Comparison of ENCODE assay signal across 29 cellular contexts in the genomic region with DNA sequence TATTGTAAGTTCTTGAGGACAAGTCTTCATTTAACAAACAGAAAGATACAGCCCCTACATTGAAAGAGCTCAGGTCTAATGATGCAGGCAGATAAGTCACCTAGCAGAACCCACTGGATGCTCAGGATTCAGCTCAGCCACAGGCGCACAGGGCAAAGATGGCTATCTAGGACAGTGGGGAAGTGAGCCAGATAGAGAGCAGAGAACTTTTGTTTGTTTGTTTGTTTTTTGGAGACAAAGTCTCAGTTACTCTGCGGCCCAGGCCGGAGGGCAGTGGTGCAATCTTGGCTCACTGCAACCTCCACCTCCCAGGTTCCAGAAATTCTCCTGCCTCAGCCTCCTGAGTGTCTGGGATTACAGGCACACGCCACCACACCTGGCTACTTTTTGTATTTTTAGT.
"Had no signal": no experiment of that assay in that cellular context is flagged by ENCODE, and none has a peak within 500 bp of the region (broad histone marks: within the 10 kb centered on the region; RNA-seq: fewer than 3 reads in every experiment).

No MANE protein-coding gene starts in this region.

- H3K4me3 ChIP-seq: pancreas, psoas muscle, skin epidermis, smooth muscle cell, spleen, stomach, thoracic aorta, thyroid gland, tibial nerve, upper lobe of right lung, uterus had no signal

- H3K27me3 ChIP-seq: neutrophil, pancreas, spleen, stomach, thyroid gland, tibial nerve, upper lobe of right lung, uterus had no signal

- H3K27me3 Mint-ChIP-seq: naive B cell; naive thymus-derived CD8-positive, alpha-beta T cell; natural killer cell treated with Interleukin-12 subunit alpha and Interleukin-12 subunit beta and Interleukin-15 and Interleukin-18, amount 100 ng/mL, for 72 hours; progenitor cell of endocrine pancreas; stimulated activated naive B cell treated with anti-CD40 and anti-IgM and Interleukin-4, amounts not matched to agents 10 μg/mL and 1 μg/mL and 100 μg/mL, for 72 hours; stimulated activated naive CD8-positive, alpha-beta T cell treated with anti-CD3 and anti-CD28 coated beads, Interleukin-15, Interleukin-2, amounts not matched to agents 100 ng/mL and 50 ng/mL, for 24 hours; type B pancreatic cell had no signal

- H3K36me3 ChIP-seq: uterus had no signal

- H3K27ac ChIP-seq: neutrophil, pancreas, psoas muscle, skin epidermis, spleen, stomach, thoracic aorta, thyroid gland, tibial nerve, upper lobe of right lung, uterus had no signal

- H3K4me3 Mint-ChIP-seq: naive B cell; naive thymus-derived CD8-positive, alpha-beta T cell; natural killer cell treated with Interleukin-12 subunit alpha and Interleukin-12 subunit beta and Interleukin-15 and Interleukin-18, amount 100 ng/mL, for 72 hours; nephron progenitor cell; neural crest cell; stimulated activated effector memory CD8-positive, alpha-beta T cell treated with anti-CD3 and anti-CD28 coated beads, Interleukin-12 subunit alpha, Interleukin-12 subunit beta, amount 100 ng/mL, for 72 hours; stimulated activated naive B cell treated with anti-CD40 and anti-IgM and Interleukin-4, amounts not matched to agents 10 μg/mL and 1 μg/mL and 100 μg/mL, for 72 hours; stimulated activated naive CD8-positive, alpha-beta T cell treated with anti-CD3 and anti-CD28 coated beads, Interleukin-15, Interleukin-2, amounts not matched to agents 100 ng/mL and 50 ng/mL, for 24 hours; type B pancreatic cell had no signal

- H3K4me1 Mint-ChIP-seq: naive B cell; naive thymus-derived CD8-positive, alpha-beta T cell; nephron progenitor cell; neural crest cell; stimulated activated effector memory CD8-positive, alpha-beta T cell treated with anti-CD3 and anti-CD28 coated beads, Interleukin-12 subunit alpha, Interleukin-12 subunit beta, amount 100 ng/mL, for 72 hours; stimulated activated naive B cell treated with anti-CD40 and anti-IgM and Interleukin-4, amounts not matched to agents 10 μg/mL and 1 μg/mL and 100 μg/mL, for 72 hours had no signal

- H3K4me1 ChIP-seq: pancreas, psoas muscle, spleen, stomach, thyroid gland, tibial nerve, upper lobe of right lung, uterus had no signal

- H3K4me2 ChIP-seq: smooth muscle cell had no signal

- H3K27ac Mint-ChIP-seq: natural killer cell treated with Interleukin-12 subunit alpha and Interleukin-12 subunit beta and Interleukin-15 and Interleukin-18, amount 100 ng/mL, for 72 hours; nephron progenitor cell; progenitor cell of endocrine pancreas; stimulated activated effector memory CD8-positive, alpha-beta T cell treated with anti-CD3 and anti-CD28 coated beads, Interleukin-12 subunit alpha, Interleukin-12 subunit beta, amount 100 ng/mL, for 72 hours; stimulated activated naive B cell treated with anti-CD40 and anti-IgM and Interleukin-4, amounts not matched to agents 10 μg/mL and 1 μg/mL and 100 μg/mL, for 72 hours; stimulated activated naive CD8-positive, alpha-beta T cell treated with anti-CD3 and anti-CD28 coated beads, Interleukin-15, Interleukin-2, amounts not matched to agents 100 ng/mL and 50 ng/mL, for 24 hours; type B pancreatic cell had no signal

- H3K9me3 ChIP-seq: neutrophil, pancreas, psoas muscle, spleen, stomach, thoracic aorta, thyroid gland, tibial nerve, upper lobe of right lung, uterus had no signal

- DNase-seq: naive B cell; naive thymus-derived CD8-positive, alpha-beta T cell; nephron progenitor cell; nucleus accumbens; pancreas; psoas muscle; right cardiac atrium; spleen; stimulated activated CD4-positive, alpha-beta T cell treated with anti-CD3 and anti-CD28 coated beads, Interleukin-12 subunit alpha, Interleukin-12 subunit beta, amount 100 ng/mL, for 4 hours; stimulated activated CD4-positive, alpha-beta T cell treated with anti-CD3 and anti-CD28 coated beads, Interleukin-2, amount 100 ng/mL, for 24 hours; stimulated activated CD4-positive, alpha-beta T cell treated with anti-CD3 and anti-CD28 coated beads, Interleukin-2, amount 100 ng/mL, for 48 hours; stimulated activated CD4-positive, alpha-beta T cell treated with anti-CD3 and anti-CD28 coated beads, Interleukin-4, amount 100 ng/mL, for 24 hours; stimulated activated naive B cell treated with anti-CD40 and anti-IgM and Interleukin-4, amounts not matched to agents 10 μg/mL and 1 μg/mL and 100 μg/mL, for 72 hours; stimulated activated naive CD4-positive, alpha-beta T cell treated with Interleukin-2 at 50 U/mL for 16 hours; stomach; thyroid gland; upper lobe of right lung; uterus had no signal

- H3K9me3 Mint-ChIP-seq: naive B cell; naive thymus-derived CD8-positive, alpha-beta T cell; natural killer cell treated with Interleukin-12 subunit alpha and Interleukin-12 subunit beta and Interleukin-15 and Interleukin-18, amount 100 ng/mL, for 72 hours; nephron progenitor cell; neural crest cell; stimulated activated effector memory CD8-positive, alpha-beta T cell treated with anti-CD3 and anti-CD28 coated beads, Interleukin-12 subunit alpha, Interleukin-12 subunit beta, amount 100 ng/mL, for 72 hours; stimulated activated naive B cell treated with anti-CD40 and anti-IgM and Interleukin-4, amounts not matched to agents 10 μg/mL and 1 μg/mL and 100 μg/mL, for 72 hours; stimulated activated naive CD8-positive, alpha-beta T cell treated with anti-CD3 and anti-CD28 coated beads, Interleukin-15, Interleukin-2, amounts not matched to agents 100 ng/mL and 50 ng/mL, for 24 hours; type B pancreatic cell had no signal
